In the genomic region with DNA sequence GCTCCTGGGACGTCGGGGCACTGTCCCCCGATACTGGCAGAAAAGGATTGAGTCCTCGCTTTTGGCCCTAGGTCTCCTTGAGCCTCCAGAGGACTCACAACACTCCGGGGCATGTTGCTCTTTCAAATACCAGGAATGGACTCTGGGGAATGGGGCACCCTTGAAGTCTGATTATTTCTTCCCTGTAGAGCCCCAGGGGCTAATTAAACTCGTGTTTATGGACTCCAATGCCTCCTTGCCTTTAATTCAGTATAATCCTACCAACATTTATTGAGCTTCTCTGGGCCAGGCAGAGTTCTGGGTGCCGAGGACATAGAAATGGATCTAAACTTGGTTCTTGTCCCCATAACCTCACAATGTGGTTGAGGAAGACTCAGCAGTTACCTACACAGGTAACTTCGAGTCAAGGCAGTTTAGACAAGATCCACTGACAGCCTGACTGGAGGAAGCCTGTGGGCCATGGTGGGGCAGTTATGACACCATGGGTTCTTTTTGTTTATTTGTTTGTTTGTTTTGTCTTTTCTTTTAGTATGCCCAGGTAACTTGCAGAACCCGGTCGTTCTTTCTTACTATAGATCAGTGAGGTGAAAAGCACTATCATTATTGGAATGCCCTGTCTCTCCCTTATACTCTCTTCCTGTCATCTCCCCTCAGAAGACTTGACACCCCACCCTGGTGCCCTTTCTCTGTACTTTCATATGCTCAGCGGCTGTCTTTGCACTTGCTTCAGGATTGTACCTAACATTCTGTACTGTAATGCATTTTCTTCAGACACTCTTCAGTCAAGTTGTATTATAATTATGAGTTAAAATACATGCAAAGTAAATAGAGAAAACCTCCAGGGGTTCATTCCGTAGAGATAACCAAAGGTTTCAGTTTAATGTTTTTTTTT, we compare ENCODE assay signal across 1 cellular context.
TF ChIP-seq lines count a peak whose summit lies in the region.

No MANE protein-coding gene starts in this region.

TF ChIP-seq in IMR-90, 13 proteins besides CTCF, POLR2A, EP300 and RAD21 (continued from another document):
- TF ChIP-seq MAZ (IDR thresholded peaks at IDR 0.05; ENCODE audit: borderline replicate concordance, low read depth, low read length) (no peak), NFE2L2 (IDR thresholded peaks at IDR 0.05; ENCODE audit: low read depth, low read length) (no peak), RFX5 (IDR thresholded peaks at IDR 0.05; ENCODE audit: low read depth, low read length) (no peak), BHLHE40 (IDR thresholded peaks at IDR 0.05; ENCODE audit: low read depth, low read length) (no peak)
